ENCODE assay signal across 8 cellular contexts in genomic region chr17:59004338-59005111, GRCh38.
A peak's percentile ranks its signal among the peaks of the same experiment; 100 is the strongest.
DNase-seq lines count a peak whose midpoint lies in the region; ATAC-seq, FAIRE-seq and TF ChIP-seq lines count a peak whose summit lies in the region.

No MANE protein-coding gene starts in this region.

- 3% methylated on average over 4 of the region's 4 CpGs for WGBS in right lobe of liver (ENCODE audit: insufficient coverage, low coverage, low lambda C conversion rate, missing lambda C conversion rate)

- peaks cover 0 to 58% (median 21%) of the 10 kb centered on the region in 4 donors for H3K4me1 ChIP-seq in right lobe of liver

- ATAC-seq in right lobe of liver, result peak; percentile 80 to 88 (median 86)
- no peak for ATAC-seq in GM21390 (IDR thresholded peaks at IDR 0.05; ENCODE audit: unreplicated experiment)

- peak; percentile 73 for FAIRE-seq in colon (lab: Jason Lieb, UNC)

- DNase-seq in ACHN, result peak; percentile 76
- peak; percentile 55 for DNase-seq in GM13976 (ENCODE audit: low spot score)
- DNase-seq in NCI-H2227 treated with DMSO at 0.1 percent for 48 hours (lab: John Stamatoyannopoulos, UW), result peak; percentile 64
- DNase-seq in activated CD4-positive, alpha-beta T cell treated with anti-CD3 and anti-CD28 coated beads for 4 hours, result peak; percentile 54 to 75
- peak in 2 of 3 donors; percentile 35 to 73 for DNase-seq in right lobe of liver
- peak; percentile 53 for DNase-seq in stimulated activated CD8-positive, alpha-beta memory T cell treated with anti-CD3 and anti-CD28 coated beads, Interleukin-15, amount 100 ng/mL, for 1 hour (ENCODE audit: low read depth)

- no peaks in the 10 kb centered on the region for H3K36me3 ChIP-seq in right lobe of liver

- in situ Hi-C loops in ACHN (cut with HindIII; ENCODE audit: low pct_ligation_motif_present, low pct_unique_long_range_greater_than_20kb, low sequenced_read_pairs) (no loop called here), GM13976 (cut with MboI; ENCODE audit: low sequenced_read_pairs, unreplicated experiment) (loop anchor here (10.0 to 25.0 kb wide), 2 partner anchors 290 to 417 kb away; no protein-coding TSS in a partner anchor)

- TF ChIP-seq CTCF in GM13976 (IDR thresholded peaks at IDR 0.05; ENCODE audit: borderline replicate concordance, control extremely low read depth, extremely low read depth, insufficient read depth, missing control alignments), result peak; percentile 73
- TF ChIP-seq CTCF in right lobe of liver (IDR thresholded peaks at IDR 0.05), result peak; percentile 92 to 99 (median 96)

- no peak for TF ChIP-seq POLR2A in right lobe of liver (IDR thresholded peaks at IDR 0.05)

- H3K27ac ChIP-seq in right lobe of liver, result peak overlapping the region; percentile 33 to 69 (median 69)

- no peaks in the 10 kb centered on the region for H3K27me3 ChIP-seq in right lobe of liver

- H3K9me3 ChIP-seq in right lobe of liver, result no peaks in the 10 kb centered on the region

- intact Hi-C loops in right lobe of liver (cut with DNase I), result loop anchor here in 1 of 2 donors (10.0 kb wide), 1 partner anchor 290 kb away; no protein-coding TSS in a partner anchor

- H3K4me3 ChIP-seq in right lobe of liver, result no peak overlapping the region
